Comparison of ENCODE assay signal across 27 cellular contexts in the genomic region with DNA sequence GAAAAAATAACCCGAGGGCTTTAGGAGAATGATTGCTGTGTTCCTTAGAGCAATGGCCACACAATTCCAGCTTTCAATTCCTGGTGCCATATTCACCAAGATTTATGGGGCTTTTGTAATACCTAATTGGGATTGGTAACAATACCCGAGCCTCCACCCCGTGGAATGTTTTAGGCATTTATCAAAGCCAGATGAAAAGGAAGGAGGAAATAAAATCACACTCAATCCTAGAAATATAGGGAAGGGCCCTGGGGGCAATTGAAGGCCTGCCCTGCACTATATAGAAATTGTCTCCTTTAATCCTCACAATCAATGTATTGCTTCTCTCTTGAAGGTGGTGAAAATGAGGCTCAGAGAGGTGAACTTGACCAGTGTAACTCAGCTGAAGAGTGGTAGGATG.
"Had no signal": no experiment of that assay in that cellular context is flagged by ENCODE, and none has a peak within 500 bp of the region (broad histone marks: within the 10 kb centered on the region; RNA-seq: fewer than 3 reads in every experiment).

No MANE protein-coding gene starts in this region.

- H3K36me3 ChIP-seq: WERI-Rb-1 had no signal

- H3K27ac ChIP-seq: PC-9, RWPE1, WERI-Rb-1 had no signal

- H2AFZ ChIP-seq: PC-9 had no signal

- DNase-seq: activated CD4-positive, alpha-beta T cell treated with anti-CD3 and anti-CD28 coated beads for 1 hour; activated CD4-positive, alpha-beta T cell treated with anti-CD3 and anti-CD28 coated beads, Interleukin-2, amount 10 ng/mL, durations not matched to agents 24 days and 14 days; activated CD4-positive, alpha-beta T cell treated with anti-CD3 and anti-CD28 coated beads, Interleukin-2, amount 50 U/mL, for 48 hours; activated CD4-positive, CD25-positive, alpha-beta regulatory T cell; activated CD8-positive, alpha-beta memory T cell treated with anti-CD3 and anti-CD28 coated beads, Interleukin-2, amount 50 U/mL, for 4 hours; activated effector memory CD4-positive, alpha-beta T cell treated with Interleukin-2 at 50 U/mL for 16 hours; activated naive CD4-positive, alpha-beta T cell treated with anti-CD3 and anti-CD28 coated beads, Interleukin-2, amount 10 ng/mL, durations not matched to agents 7 days and 5 days; activated naive CD8-positive, alpha-beta T cell treated with anti-CD3 and anti-CD28 coated beads, Interleukin-2, amount 50 U/mL, for 24 hours; activated T-cell treated with anti-CD3 and anti-CD28 coated beads for 4 hours; activated T-cell treated with anti-CD3 and anti-CD28 coated beads, Interleukin-2, amount 50 U/mL, for 48 hours; anterior cingulate cortex; caudate nucleus; cerebellar nuclear complex; NCI-H1092 treated with DMSO at 0.1 percent for 48 hours; NCI-H1694 treated with DMSO at 0.1 percent for 48 hours; NCI-H2029; NCI-H345; NCI-H524 treated with DMSO at 0.1 percent for 48 hours; NCI-H748 treated with DMSO at 0.1 percent for 48 hours; PC-9; SIG-M5; SW 1271; T-helper 1 cell; T1000; WERI-Rb-1 had no signal

- H3K4me3 ChIP-seq: PC-9 had no signal

- H3K4me2 ChIP-seq: PC-9 had no signal

- FAIRE-seq: RCC 7860 had no signal
